ENCODE assay signal across 8 cellular contexts in the genomic region with DNA sequence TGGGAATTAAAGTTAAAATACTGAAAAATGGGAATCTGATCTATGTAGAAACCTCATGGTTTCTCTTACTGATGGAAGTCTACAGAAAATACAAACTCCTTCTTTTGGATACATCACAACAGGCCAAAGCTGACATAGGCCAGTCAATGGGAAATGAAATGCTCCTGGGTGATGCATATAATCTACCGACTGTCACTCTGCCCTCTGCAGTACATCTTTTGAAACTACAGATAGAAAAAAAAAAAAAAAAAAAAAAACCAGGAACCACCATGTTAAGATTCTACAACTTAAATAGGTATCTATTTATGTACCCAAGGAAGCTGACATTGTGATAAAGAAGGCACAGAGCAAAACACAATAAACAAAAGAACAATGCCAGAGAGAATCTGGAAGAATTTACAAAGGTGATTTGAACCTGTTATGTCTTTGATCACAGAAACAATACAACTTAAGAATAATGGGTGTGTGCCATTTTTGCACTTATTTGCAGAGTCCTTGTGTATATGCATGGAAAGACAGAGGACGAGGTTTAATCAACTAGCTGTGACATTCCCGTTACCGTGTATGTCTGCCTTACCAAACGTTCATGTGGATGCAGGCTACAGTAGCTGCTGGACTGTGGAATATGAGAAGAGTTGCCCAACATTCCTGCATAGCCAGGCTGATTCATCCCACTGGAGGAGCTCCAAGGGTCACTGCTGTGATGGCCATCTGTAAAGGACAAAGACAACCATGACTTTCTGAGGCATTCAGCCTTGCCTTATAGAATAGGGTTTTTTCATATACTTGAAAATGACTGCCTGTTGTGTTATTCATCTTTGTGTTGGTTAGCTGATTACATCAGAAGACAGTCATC.
A peak's percentile ranks its signal among the peaks of the same experiment; 100 is the strongest.
DNase-seq lines count a peak whose midpoint lies in the region; ATAC-seq, FAIRE-seq and TF ChIP-seq lines count a peak whose summit lies in the region.

No MANE protein-coding gene starts in this region.

- no peak overlapping the region for H3K27ac ChIP-seq in coronary artery

- no peak for DNase-seq in GM12892 (ENCODE audit: insufficient read length)
- peak; percentile 30 for DNase-seq in NCI-H226
- peak; percentile 13 for DNase-seq in epithelial cell of proximal tubule (ENCODE audit: low read depth)
- no peak for DNase-seq in sciatic nerve (ENCODE audit: low spot score)
- no peak for DNase-seq in NCI-H2171 treated with DMSO at 0.1 percent for 48 hours (lab: John Stamatoyannopoulos, UW)
- DNase-seq in NCI-H1092 (lab: John Stamatoyannopoulos, UW) = no peak
- no peak for DNase-seq in coronary artery (ENCODE audit: low spot score)

- no peak for TF ChIP-seq POLR2A in GM12892 (IDR thresholded peaks at IDR 0.05; ENCODE audit: low read depth, low read length)

- ATAC-seq in sciatic nerve (peak; percentile 44), GM18909 (IDR thresholded peaks at IDR 0.05; ENCODE audit: poor library complexity, unreplicated experiment) (no peak)

- FAIRE-seq in GM12892 (lab: Jason Lieb, UNC) = peak; percentile 91

- TF ChIP-seq CTCF in epithelial cell of proximal tubule (conservative IDR thresholded peaks at IDR 0.05; ENCODE audit: low read depth, low read length) (peak; percentile 47), coronary artery (IDR thresholded peaks at IDR 0.05) (no peak)

- intact Hi-C loops in sciatic nerve (cut with DNase I) = no loop called here

- H3K4me3 ChIP-seq in epithelial cell of proximal tubule (ENCODE audit: low read depth, low read length) (no peak overlapping the region), coronary artery (no peak overlapping the region)

Comparison
In these comparisons a context has a peak if more than half of its experiments do, and no peak if none do; other contexts are left out.
1. DNase-seq: peak in NCI-H226 (single experiment) and epithelial cell of proximal tubule (single experiment); none in GM12892 (single experiment), sciatic nerve (single experiment), NCI-H2171 treated with DMSO at 0.1 percent for 48 hours (single experiment), NCI-H1092 (single experiment) and coronary artery (single experiment).